Comparison of ENCODE assay signal across 10 cellular contexts in genomic region chr4:147481577-147482109, GRCh38. TPM values are rescaled to one million over a fixed set of nuclear protein-coding genes. Genes with fewer than 3 reads are reported as not detected.
DNase-seq lines count a peak whose midpoint lies in the region; ATAC-seq and TF ChIP-seq lines count a peak whose summit lies in the region.
"Had no signal": no experiment of that assay in that cellular context is flagged by ENCODE, and none has a peak within 500 bp of the region (broad histone marks: within the 10 kb centered on the region; RNA-seq: fewer than 3 reads in every experiment).

No MANE protein-coding gene starts in this region.

- intact Hi-C loops in Right ventricle myocardium superior (cut with DNase I), result no loop called here
- intact Hi-C loops in cardiac septum (cut with DNase I), result loop anchor here (5.0 to 10.0 kb wide), 3 partner anchors 36 to 147 kb away; no protein-coding TSS in a partner anchor
- intact Hi-C loops in uterus (cut with DNase I; ENCODE audit: low total_unique reads), result no loop called here

- DNase-seq in Right ventricle myocardium superior, result no peak
- no peak for DNase-seq in cardiac septum (ENCODE audit: low spot score)
- no peak for DNase-seq in fibroblast of mammary gland (ENCODE audit: low read depth)
- DNase-seq in myocyte (ENCODE audit: low read depth), result peak; percentile 33
- DNase-seq in uterus, result peak; percentile 20 to 24
- no peak for DNase-seq in cerebellar nuclear complex (lab: John Stamatoyannopoulos, UW)
- no peak for DNase-seq in LoVo (ENCODE audit: low spot score)
- DNase-seq in NCI-H446 treated with DMSO at 0.1 percent for 48 hours (lab: John Stamatoyannopoulos, UW), result no peak
- DNase-seq: NCI-H526; stimulated activated CD4-positive, alpha-beta T cell treated with anti-CD3 and anti-CD28 coated beads, Interleukin-2, amount 100 ng/mL, for 24 hours had no signal

- no peak for TF ChIP-seq CTCF in fibroblast of mammary gland (conservative IDR thresholded peaks at IDR 0.05; ENCODE audit: control insufficient read depth, insufficient read depth, low read depth, low read length)
- no peak for TF ChIP-seq CTCF in uterus (IDR thresholded peaks at IDR 0.05)

- H3K27me3 ChIP-seq in uterus, result no peaks in the 10 kb centered on the region

- no peak for TF ChIP-seq POLR2A in uterus (IDR thresholded peaks at IDR 0.05)

- peak; percentile 14 for ATAC-seq in Right ventricle myocardium superior (ENCODE audit: poor library complexity)

- peak overlapping the region; percentile 87 to 89 for H3K27ac ChIP-seq in uterus

- no peaks in the 10 kb centered on the region for H3K4me1 ChIP-seq in uterus

- H3K4me3 ChIP-seq in fibroblast of mammary gland (ENCODE audit: control insufficient read depth, low read depth, low read length), result peak overlapping the region; percentile 47
- H3K4me3 ChIP-seq in uterus, result peak overlapping the region; percentile 50 to 86

- H3K9me3 ChIP-seq in uterus, result no peaks in the 10 kb centered on the region

- no peaks in the 10 kb centered on the region for H3K36me3 ChIP-seq in uterus

RNA-seq across cellular contexts. Expression of gene EDNRA, which starts 0.7 kb away (rescaled TPM):
- total RNA-seq in Right ventricle myocardium superior (3.7 TPM), cardiac septum (15.4 TPM), myocyte (22.3 and 42.8 TPM in 2 replicates), uterus (100 to 1,000 TPM in 1 of 4 donors, 10 to 100 TPM in 2, 1 to 10 TPM in 1; 9.7 to 206 (median 42.0) TPM)
- polyA plus RNA-seq in myocyte (2012), result 4.1 TPM

Comparison
In these comparisons a context has a peak if more than half of its experiments do, and no peak if none do; other contexts are left out.
1. DNase-seq: peak in myocyte (single experiment) and uterus (2 of 2); none in Right ventricle myocardium superior (single experiment), cardiac septum (single experiment), fibroblast of mammary gland (single experiment), cerebellar nuclear complex (0 of 2), LoVo (single experiment) and NCI-H446 treated with DMSO at 0.1 percent for 48 hours (single experiment).